ENCODE assay signal across 10 cellular contexts in genomic region chr12:6552140-6552551, GRCh38. TPM values are rescaled to one million over a fixed set of nuclear protein-coding genes. Genes with fewer than 3 reads are reported as not detected.
DNase-seq lines count a peak whose midpoint lies in the region; ATAC-seq and TF ChIP-seq lines count a peak whose summit lies in the region.
"Had no signal": no experiment of that assay in that cellular context is flagged by ENCODE, and none has a peak within 500 bp of the region (broad histone marks: within the 10 kb centered on the region; RNA-seq: fewer than 3 reads in every experiment).

No MANE protein-coding gene starts in this region.

- H3K27me3 ChIP-seq in SJSA1 (replicated peaks) = no peaks in the 10 kb centered on the region
- no peaks in the 10 kb centered on the region for H3K27me3 ChIP-seq in prostate gland (replicated peaks; ENCODE audit: insufficient read depth)
- H3K27me3 ChIP-seq in neural progenitor cell = no peaks in the 10 kb centered on the region

- H3K4me2 ChIP-seq in neural progenitor cell = no peak overlapping the region

- no peaks in the 10 kb centered on the region for H3K9me3 Mint-ChIP-seq in neural progenitor cell

- WGBS in prostate gland = 18% methylated on average over 4 of the region's 4 CpGs

- TF ChIP-seq CTCF in foreskin fibroblast (IDR thresholded peaks at IDR 0.05; ENCODE audit: low read depth, low read length) (no peak), prostate gland (IDR thresholded peaks at IDR 0.05) (no peak), neural progenitor cell (IDR thresholded peaks at IDR 0.05) (no peak)

- peaks cover 47% of the 10 kb centered on the region for H4K20me1 ChIP-seq in neural progenitor cell (ENCODE audit: low read depth)

- H3K36me3 Mint-ChIP-seq in neural progenitor cell = peaks cover 20% of the 10 kb centered on the region

- no peak overlapping the region for H2AFZ ChIP-seq in neural progenitor cell (replicated peaks)

- H3K9ac ChIP-seq in neural progenitor cell = no peak overlapping the region

- no peak overlapping the region for H3K4me3 Mint-ChIP-seq in neural progenitor cell

- H3K27ac Mint-ChIP-seq in neural progenitor cell = no peak overlapping the region

- DNase-seq in C1 segment of cervical spinal cord (lab: John Stamatoyannopoulos, UW) (peak in 8 of 14 donors; percentile 9 to 73 (median 39)), SJSA1 (ENCODE audit: low read depth in 1 of 2, low spot score in 2 of 2) (peak in 1 of 2 experiments; percentile 54), foreskin fibroblast (peak; percentile 43 to 56), prostate gland (ENCODE audit: low spot score) (no peak), neural progenitor cell (ENCODE audit: low spot score) (no peak), DMS153 (lab: John Stamatoyannopoulos, UW) (no peak)
- DNase-seq: NCI-H2029; stimulated activated CD8-positive, alpha-beta memory T cell treated with anti-CD3 and anti-CD28 coated beads, Interleukin-4, amount 100 ng/mL, for 48 hours had no signal

- H3K27me3 Mint-ChIP-seq in neural progenitor cell (ENCODE audit: insufficient read depth, low read depth) = peaks cover 8% of the 10 kb centered on the region

- peaks cover 90% of the 10 kb centered on the region for H3K4me1 ChIP-seq in SJSA1 (replicated peaks)
- peaks cover 11% of the 10 kb centered on the region for H3K4me1 ChIP-seq in prostate gland (replicated peaks)
- H3K4me1 ChIP-seq in neural progenitor cell = peaks cover 10% of the 10 kb centered on the region

- H3K9me3 ChIP-seq in SJSA1 (replicated peaks) = no peaks in the 10 kb centered on the region
- no peaks in the 10 kb centered on the region for H3K9me3 ChIP-seq in prostate gland
- H3K9me3 ChIP-seq in neural progenitor cell (ENCODE audit: low read depth) = no peaks in the 10 kb centered on the region

- H3K36me3 ChIP-seq in SJSA1 = peaks cover 63% of the 10 kb centered on the region
- peaks cover 0 to 2% of the 10 kb centered on the region in 2 donors for H3K36me3 ChIP-seq in prostate gland
- no peaks in the 10 kb centered on the region for H3K36me3 ChIP-seq in neural progenitor cell

- intact Hi-C loops in prostate gland (cut with DNase I) = loop anchor here (5.0 kb wide), 1 partner anchor 80 kb away; the partner anchor contains the start of gene VAMP1

- H3K4me1 Mint-ChIP-seq in neural progenitor cell = peaks cover 33% of the 10 kb centered on the region

- ATAC-seq in GM19397 (IDR thresholded peaks at IDR 0.05; ENCODE audit: unreplicated experiment) (no peak), GM19395 (IDR thresholded peaks at IDR 0.05; ENCODE audit: unreplicated experiment) (no peak)

- H3K4me3 ChIP-seq in SJSA1 (no peak overlapping the region), foreskin fibroblast (ENCODE audit: low read depth in 1 of 2, low read length in 2 of 2) (peak overlapping the region; percentile 26 to 91), prostate gland (no peak overlapping the region), neural progenitor cell (no peak overlapping the region)

- peak overlapping the region; percentile 27 for H3K27ac ChIP-seq in SJSA1
- H3K27ac ChIP-seq in prostate gland = peak overlapping the region; percentile 69 to 70
- no peak overlapping the region for H3K27ac ChIP-seq in neural progenitor cell

- H3K79me2 ChIP-seq in neural progenitor cell (ENCODE audit: low read depth) = peaks cover 45% of the 10 kb centered on the region

- peaks cover 24% of the 10 kb centered on the region for H3F3A ChIP-seq in neural progenitor cell (ENCODE audit: low read depth)

- no peak for TF ChIP-seq POLR2A in prostate gland (IDR thresholded peaks at IDR 0.05)

RNA-seq across cellular contexts. Expression of gene IFFO1, which starts 3.7 kb away (rescaled TPM):
- total RNA-seq in SJSA1 (2014; rRNA removed; shearing (Covaris generic)) = 12.1 and 14.9 TPM in 2 replicates
- total RNA-seq in prostate gland (10 to 100 TPM in 1 of 2 donors, 1 to 10 TPM in 1; 4.8 to 22.9 TPM), neural progenitor cell (ENCODE audit: low replicate concordance) (9.9 and 21.1 TPM in 2 replicates)

RNA-seq across cellular contexts. Expression of gene NOP2, which starts 15.9 kb away (rescaled TPM):
- total RNA-seq in SJSA1 (2014; rRNA removed; shearing (Covaris generic)) = 48.3 and 76.6 TPM in 2 replicates
- total RNA-seq in prostate gland (10 to 100 TPM; 14.5 to 42.9 TPM), neural progenitor cell (ENCODE audit: low replicate concordance) (43.8 and 47.8 TPM in 2 replicates)

RNA-seq across cellular contexts. Expression of gene GAPDH, which starts 17.8 kb away (rescaled TPM):
- 5,440 and 7,155 TPM in 2 replicates for total RNA-seq in SJSA1 (2014; rRNA removed; shearing (Covaris generic))
- 1,000 to 10,000 TPM; 1,469 to 2,105 TPM for total RNA-seq in prostate gland
- total RNA-seq in neural progenitor cell (ENCODE audit: low replicate concordance) = 3,866 and 6,177 TPM in 2 replicates

RNA-seq across cellular contexts. Expression of gene CHD4, which starts 55.0 kb away (rescaled TPM):
- 178 and 180 TPM in 2 replicates for total RNA-seq in SJSA1 (2014; rRNA removed; shearing (Covaris generic))
- total RNA-seq in prostate gland (100 to 1,000 TPM; 124 to 240 TPM), neural progenitor cell (ENCODE audit: low replicate concordance) (381 and 412 TPM in 2 replicates)

RNA-seq across cellular contexts. Expression of gene NCAPD2, which starts 58.2 kb away (rescaled TPM):
- 84.0 and 131 TPM in 2 replicates for total RNA-seq in SJSA1 (2014; rRNA removed; shearing (Covaris generic))
- total RNA-seq in prostate gland = 10 to 100 TPM; 86.7 to 99.0 TPM
- total RNA-seq in neural progenitor cell (ENCODE audit: low replicate concordance) = 113 and 120 TPM in 2 replicates

Comparison
In these comparisons a context has a peak if more than half of its experiments do, and no peak if none do; other contexts are left out.
1. DNase-seq: peak in C1 segment of cervical spinal cord (8 of 14) and foreskin fibroblast (2 of 2); none in prostate gland (single experiment), neural progenitor cell (single experiment) and DMS153 (single experiment).
2. H3K4me3 ChIP-seq: peak in foreskin fibroblast (2 of 2); none in SJSA1 (single experiment), prostate gland (0 of 2) and neural progenitor cell (single experiment).